Comparison of ENCODE assay signal across 8 cellular contexts in genomic region chr9:133184971-133185370, GRCh38. TPM values are rescaled to one million over a fixed set of nuclear protein-coding genes. Genes with fewer than 3 reads are reported as not detected.
DNase-seq lines count a peak whose midpoint lies in the region; ATAC-seq and TF ChIP-seq lines count a peak whose summit lies in the region.

No MANE protein-coding gene starts in this region.

- ATAC-seq in lung (ENCODE audit: insufficient read depth, low FRiP score) = peak; percentile 60
- ATAC-seq in HG02938 (IDR thresholded peaks at IDR 0.05; ENCODE audit: unreplicated experiment) = no peak

- H3K9me3 ChIP-seq in lung (ENCODE audit: control insufficient read depth in 2 of 2, insufficient read depth in 1 of 2, low read length in 1 of 2) = no peaks in the 10 kb centered on the region
- H3K9me3 ChIP-seq in thyroid gland = no peaks in the 10 kb centered on the region

- TF ChIP-seq POLR2A in thyroid gland (IDR thresholded peaks at IDR 0.05) = no peak

- no peaks in the 10 kb centered on the region for H3K36me3 ChIP-seq in lung (ENCODE audit: control insufficient read depth in 2 of 2, insufficient read depth in 2 of 2, low read length in 2 of 2)
- no peaks in the 10 kb centered on the region for H3K36me3 ChIP-seq in thyroid gland

- WGBS in lung, 2 donors = 6 to 10% methylated on average over 7 of the region's 8 CpGs
- 10 to 21% methylated on average over 7 to 8 of the region's 8 CpGs for WGBS in thyroid gland, 2 donors

- H3K27me3 ChIP-seq in lung (ENCODE audit: control insufficient read depth, insufficient read depth) (no peaks in the 10 kb centered on the region), thyroid gland (no peaks in the 10 kb centered on the region)

- intact Hi-C loops in thyroid gland (cut with DNase I) = loop anchor here (5.0 kb wide), 4 partner anchors 72 to 302 kb away; partner anchors contain the start of gene ABO

- TF ChIP-seq CTCF in lung (IDR thresholded peaks at IDR 0.05; ENCODE audit: control extremely low read depth, extremely low read depth) (peak; percentile 24), thyroid gland (IDR thresholded peaks at IDR 0.05) (peak in 5 of 6 experiments; percentile 42 to 85 (median 69))

- peak; percentile 43 for DNase-seq in activated naive CD4-positive, alpha-beta T cell treated with Interleukin-2 at 50 U/mL for 16 hours
- DNase-seq in activated naive CD4-positive, alpha-beta T cell treated with anti-CD3 and anti-CD28 coated beads, Interleukin-2, amount 50 U/mL, for 16 hours = no peak
- DNase-seq in NCI-H1105 (lab: John Stamatoyannopoulos, UW) (peak; percentile 53), SKM-1 (lab: John Stamatoyannopoulos, UW; ENCODE audit: unreplicated experiment) (peak; percentile 69), dermis blood vessel endothelial cell (peak; percentile 83), lung (ENCODE audit: low spot score) (peak; percentile 55), thyroid gland (peak; percentile 63 to 65)

- H3K4me3 ChIP-seq in lung = no peak overlapping the region
- no peak overlapping the region for H3K4me3 ChIP-seq in thyroid gland (replicated peaks in 1 of 3)

- H3K4me1 ChIP-seq in lung (ENCODE audit: control insufficient read depth in 2 of 2, insufficient read depth in 2 of 2, low read length in 2 of 2) (no peaks in the 10 kb centered on the region), thyroid gland (peaks cover 3 to 17% of the 10 kb centered on the region in 2 donors)

- no peak overlapping the region for H3K27ac ChIP-seq in lung (ENCODE audit: low read depth in 1 of 2, low read length in 1 of 2)
- no peak overlapping the region for H3K27ac ChIP-seq in thyroid gland

RNA-seq across cellular contexts. Expression of gene GBGT1, which starts 21.3 kb away (rescaled TPM):
- total RNA-seq in dermis blood vessel endothelial cell = 15.7 and 28.0 TPM in 2 replicates
- total RNA-seq in lung = 10 to 100 TPM in 1 of 2 donors, 1 to 10 TPM in 1; 6.1 to 42.9 TPM
- 10 to 100 TPM; 14.8 to 31.6 TPM for polyA plus RNA-seq in lung
- total RNA-seq in thyroid gland = 10 to 100 TPM; 21.4 to 45.0 (median 25.1) TPM

RNA-seq across cellular contexts. Expression of gene OBP2B, which starts 24.1 kb away (rescaled TPM):
- total RNA-seq in dermis blood vessel endothelial cell (not detected in 2 replicates), lung (not detected), thyroid gland (not detected)
- not detected for polyA plus RNA-seq in lung
